Comparison of ENCODE assay signal across 20 cellular contexts in the genomic region with DNA sequence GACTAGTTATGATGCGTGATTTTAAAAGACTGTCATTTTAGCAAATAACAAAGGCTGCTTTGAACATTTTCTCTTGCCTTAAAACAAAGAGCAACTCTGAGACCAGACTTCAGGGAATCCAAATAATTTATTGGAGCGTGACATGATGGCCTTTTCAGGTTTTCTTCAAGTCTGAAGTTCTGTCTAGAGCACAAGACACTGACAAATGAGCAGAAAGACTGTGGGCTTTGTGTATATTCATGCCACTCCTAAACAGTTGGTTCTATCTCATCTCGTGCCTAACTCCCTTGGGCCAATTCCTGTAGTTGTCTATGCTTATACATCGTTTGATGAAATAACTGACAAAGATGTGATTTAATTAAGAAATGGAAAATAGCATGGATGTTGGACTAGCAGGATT.
"Had no signal": no experiment of that assay in that cellular context is flagged by ENCODE, and none has a peak within 500 bp of the region (broad histone marks: within the 10 kb centered on the region; RNA-seq: fewer than 3 reads in every experiment).

No MANE protein-coding gene starts in this region.

- DNase-seq: activated B cell treated with CpG ODN at 0.5 μM for 24 hours; activated CD4-positive, alpha-beta T cell treated with anti-CD3 and anti-CD28 coated beads, Interleukin-2, amount 10 ng/mL, durations not matched to agents 7 days and 5 days; activated CD8-positive, alpha-beta memory T cell treated with anti-CD3 and anti-CD28 coated beads, Interleukin-2, amount 50 U/mL, for 48 hours; activated gamma-delta T cell treated with Interleukin-2 at 50 U/mL for 16 hours; activated T-cell treated with anti-CD3 and anti-CD28 coated beads, Interleukin-2, amount 50 U/mL, for 72 hours; amniotic stem cell; body of pancreas; cortex of kidney; effector CD4-positive, alpha-beta T cell; hippocampal formation; left lung; mesenchymal stem cell; nephron progenitor cell; occipital lobe; spleen; stomach; testis had no signal

- H3K9me3 Mint-ChIP-seq: activated B cell treated with CpG ODN at 0.5 μM for 24 hours; activated CD4-positive, alpha-beta T cell treated with anti-CD3 and anti-CD28 coated beads, Interleukin-2, amount 10 ng/mL, durations not matched to agents 7 days and 5 days; activated T-cell treated with anti-CD3 and anti-CD28 coated beads, Interleukin-2, amount 50 U/mL, for 72 hours had no signal

- ATAC-seq: activated T-cell treated with anti-CD3 and anti-CD28 coated beads, Interleukin-2, amount 50 U/mL, for 72 hours; body of pancreas; left lung; sciatic nerve had no signal

- H3K4me1 Mint-ChIP-seq: activated B cell treated with CpG ODN at 0.5 μM for 24 hours; activated CD4-positive, alpha-beta T cell treated with anti-CD3 and anti-CD28 coated beads, Interleukin-2, amount 10 ng/mL, durations not matched to agents 7 days and 5 days had no signal

- H3K36me3 ChIP-seq: left lung, prostate gland had no signal

- H3K27me3 ChIP-seq: body of pancreas, left lung, spleen, stomach, testis had no signal

- H3K4me3 Mint-ChIP-seq: activated B cell treated with CpG ODN at 0.5 μM for 24 hours; activated CD4-positive, alpha-beta T cell treated with anti-CD3 and anti-CD28 coated beads, Interleukin-2, amount 10 ng/mL, durations not matched to agents 7 days and 5 days; activated naive CD8-positive, alpha-beta T cell; activated T-cell treated with anti-CD3 and anti-CD28 coated beads, Interleukin-2, amount 50 U/mL, for 72 hours; nephron progenitor cell had no signal

- H3K9me3 ChIP-seq: body of pancreas, left lung, prostate gland, spleen, stomach, testis had no signal

- H3K4me3 ChIP-seq: body of pancreas, left lung, prostate gland, spleen, stomach, testis had no signal

- H3K27ac ChIP-seq: body of pancreas, left lung, prostate gland, spleen, stomach, testis had no signal

- H3K4me1 ChIP-seq: left lung, prostate gland, spleen, stomach had no signal

- H3K27ac Mint-ChIP-seq: activated B cell treated with CpG ODN at 0.5 μM for 24 hours; activated CD4-positive, alpha-beta T cell treated with anti-CD3 and anti-CD28 coated beads, Interleukin-2, amount 10 ng/mL, durations not matched to agents 7 days and 5 days; activated naive CD8-positive, alpha-beta T cell; activated T-cell treated with anti-CD3 and anti-CD28 coated beads, Interleukin-2, amount 50 U/mL, for 72 hours; nephron progenitor cell had no signal
